ENCODE assay signal across 9 cellular contexts in the genomic region with DNA sequence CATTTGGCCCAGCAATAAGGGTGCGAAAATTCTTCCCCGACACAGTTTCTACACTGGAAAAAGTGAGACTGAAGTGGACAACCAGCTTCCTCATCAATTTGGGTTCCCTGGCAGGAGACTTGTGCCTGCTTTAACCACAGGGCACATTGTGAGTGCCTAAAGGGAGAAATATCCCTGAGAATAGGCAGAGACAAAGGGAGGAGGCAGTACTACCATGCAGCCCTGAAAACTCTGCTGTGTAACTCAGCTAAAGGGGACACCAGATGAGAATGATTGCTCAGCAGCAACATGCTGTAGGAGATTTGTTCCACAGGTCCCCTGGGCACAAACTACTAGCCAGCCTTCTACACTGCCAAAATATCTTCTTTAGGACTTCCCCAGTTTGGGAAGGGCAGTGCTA.
"Had no signal": no experiment of that assay in that cellular context is flagged by ENCODE, and none has a peak within 500 bp of the region (broad histone marks: within the 10 kb centered on the region; RNA-seq: fewer than 3 reads in every experiment).

No MANE protein-coding gene starts in this region.

- H3K27ac ChIP-seq: GM23248, HL-60 had no signal

- DNase-seq: GM23248, H7, HFFc6, IMR-90, KG1 had no signal

- H3K4me3 ChIP-seq: GM23248, HAP-1, K562 had no signal

- H3K4me1 ChIP-seq: HAP-1 had no signal

- ATAC-seq: HCT116, K562 had no signal

- H3K9ac ChIP-seq: GM23248 had no signal

- FAIRE-seq: K562 had no signal

- H3K36me3 ChIP-seq: HAP-1 had no signal

- H2AFZ ChIP-seq: GM23248 had no signal
